In the genomic region with DNA sequence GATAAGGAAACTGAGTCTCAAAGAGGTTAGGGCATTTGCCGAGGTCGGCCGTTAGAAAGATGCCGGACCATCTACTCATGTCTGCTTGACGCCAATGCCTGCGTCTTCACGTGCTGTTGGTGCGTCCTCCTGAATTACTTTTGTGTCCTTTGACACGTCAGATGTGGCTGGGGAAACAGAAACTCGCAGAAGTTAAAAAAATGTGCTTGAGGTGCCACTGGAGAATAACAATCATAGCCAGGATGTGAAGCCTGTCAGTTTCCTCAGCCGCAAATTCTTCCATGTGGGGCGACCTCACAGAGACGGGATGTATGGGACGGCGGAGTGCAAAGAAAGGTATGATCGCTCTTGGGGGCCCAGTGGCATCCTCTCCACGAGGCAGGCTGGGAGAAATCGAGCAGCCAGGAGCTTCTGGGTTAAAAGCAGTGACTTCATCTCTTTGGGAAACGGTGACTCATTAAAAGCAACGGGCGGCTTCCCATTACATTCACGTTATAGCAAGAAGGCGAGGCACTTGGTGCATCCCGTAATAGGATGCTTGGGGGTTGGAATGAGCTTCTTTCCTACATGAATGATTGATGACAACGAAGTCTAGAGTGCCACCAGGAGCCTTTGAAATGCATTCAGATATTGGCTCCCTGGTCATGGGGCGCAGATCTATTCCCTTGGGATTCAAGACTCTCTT, we compare ENCODE assay signal across 10 cellular contexts.
DNase-seq lines count a peak whose midpoint lies in the region; ATAC-seq and TF ChIP-seq lines count a peak whose summit lies in the region.
"Had no signal": no experiment of that assay in that cellular context is flagged by ENCODE, and none has a peak within 500 bp of the region (broad histone marks: within the 10 kb centered on the region; RNA-seq: fewer than 3 reads in every experiment).

No MANE protein-coding gene starts in this region.

- no peak overlapping the region for H3K4me3 ChIP-seq in heart left ventricle
- no peak overlapping the region for H3K4me3 ChIP-seq in uterus

- H3K9me3 ChIP-seq in heart left ventricle (no peaks in the 10 kb centered on the region), uterus (no peaks in the 10 kb centered on the region)

- TF ChIP-seq POLR2A in heart left ventricle (IDR thresholded peaks at IDR 0.05) (no peak), uterus (IDR thresholded peaks at IDR 0.05) (no peak)

- H3K9me3 Mint-ChIP-seq in progenitor cell of endocrine pancreas (ENCODE audit: low read depth) (no peaks in the 10 kb centered on the region), immature natural killer cell (no peaks in the 10 kb centered on the region)
- H3K9me3 Mint-ChIP-seq: brain; CD8-positive, alpha-beta T cell had no signal

- H3K27ac ChIP-seq in heart left ventricle (no peak overlapping the region), uterus (peak overlapping the region; percentile 2 to 14)

- peaks cover 14% of the 10 kb centered on the region for H3K4me1 Mint-ChIP-seq in progenitor cell of endocrine pancreas (ENCODE audit: low read depth)
- H3K4me1 Mint-ChIP-seq in immature natural killer cell: no peaks in the 10 kb centered on the region

- no peaks in the 10 kb centered on the region for H3K27me3 ChIP-seq in heart left ventricle
- no peaks in the 10 kb centered on the region for H3K27me3 ChIP-seq in uterus

- intact Hi-C loops in heart left ventricle (cut with DNase I) (no loop called here), left ventricle myocardium superior (cut with micrococcal nuclease) (no loop called here), uterus (cut with DNase I; ENCODE audit: low total_unique reads) (no loop called here)

- H3K27ac Mint-ChIP-seq in progenitor cell of endocrine pancreas (no peak overlapping the region), immature natural killer cell (peak overlapping the region in 2 of 6 donors; percentile 11 to 36)
- H3K27ac Mint-ChIP-seq: CD8-positive, alpha-beta T cell had no signal

- H3K27me3 Mint-ChIP-seq in progenitor cell of endocrine pancreas: peaks cover 7% of the 10 kb centered on the region
- H3K27me3 Mint-ChIP-seq in immature natural killer cell (ENCODE audit: low read depth in 3 of 3): peaks cover 0 to 7% (median 2%) of the 10 kb centered on the region in 3 donors
- H3K27me3 Mint-ChIP-seq: brain had no signal

- ATAC-seq in heart left ventricle (peak in 3 of 4 donors; percentile 34 to 57 (median 34)), left ventricle myocardium superior (no peak)
- ATAC-seq: CD8-positive, alpha-beta T cell had no signal

- H3K36me3 Mint-ChIP-seq in progenitor cell of endocrine pancreas (ENCODE audit: insufficient read depth) (peaks cover 2% of the 10 kb centered on the region), immature natural killer cell (peaks cover 0 to 3% (median 0%) of the 10 kb centered on the region in 3 donors)
- H3K36me3 Mint-ChIP-seq: CD8-positive, alpha-beta T cell had no signal

- H3K4me3 Mint-ChIP-seq in progenitor cell of endocrine pancreas (ENCODE audit: low read depth): no peak overlapping the region
- no peak overlapping the region for H3K4me3 Mint-ChIP-seq in immature natural killer cell
- H3K4me3 Mint-ChIP-seq: brain; CD8-positive, alpha-beta T cell had no signal

- H3K36me3 ChIP-seq in heart left ventricle (no peaks in the 10 kb centered on the region), uterus (no peaks in the 10 kb centered on the region)

- DNase-seq in heart left ventricle: no peak
- DNase-seq in left ventricle myocardium superior: no peak
- peak; percentile 74 for DNase-seq in T1000 (lab: John Stamatoyannopoulos, UW)
- DNase-seq in glomerular visceral epithelial cell (ENCODE audit: extremely low spot score): peak; percentile 83
- DNase-seq in uterus: no peak
- no peak for DNase-seq in progenitor cell of endocrine pancreas (ENCODE audit: low spot score, unreplicated experiment)
- no peak for DNase-seq in immature natural killer cell
- DNase-seq in GM10266 (ENCODE audit: extremely low spot score): no peak
- DNase-seq: CD8-positive, alpha-beta T cell had no signal

- TF ChIP-seq CTCF in heart left ventricle (IDR thresholded peaks at IDR 0.05) (no peak), uterus (IDR thresholded peaks at IDR 0.05) (no peak), progenitor cell of endocrine pancreas (IDR thresholded peaks at IDR 0.05; ENCODE audit: unreplicated experiment) (no peak), GM10266 (IDR thresholded peaks at IDR 0.05; ENCODE audit: control insufficient read depth, insufficient read depth, low read depth, missing control alignments) (no peak)

- 61 to 66% (median 63%) methylated on average over 26 of the region's 26 CpGs for WGBS in heart left ventricle, 4 donors

- H3K4me1 ChIP-seq in heart left ventricle (peaks cover 0 to 14% (median under 1%) of the 10 kb centered on the region in 12 donors), uterus (peaks cover 0 to 4% of the 10 kb centered on the region in 2 donors)

Comparison
In these comparisons a context has a peak if more than half of its experiments do, and no peak if none do; other contexts are left out.
1. DNase-seq: peak in T1000 (single experiment) and glomerular visceral epithelial cell (single experiment); none in heart left ventricle (0 of 5), left ventricle myocardium superior (single experiment), uterus (0 of 2), progenitor cell of endocrine pancreas (single experiment), immature natural killer cell (0 of 3) and GM10266 (single experiment).
2. H3K27ac ChIP-seq: peak in uterus (2 of 2); none in heart left ventricle (0 of 12).